In the genomic region with DNA sequence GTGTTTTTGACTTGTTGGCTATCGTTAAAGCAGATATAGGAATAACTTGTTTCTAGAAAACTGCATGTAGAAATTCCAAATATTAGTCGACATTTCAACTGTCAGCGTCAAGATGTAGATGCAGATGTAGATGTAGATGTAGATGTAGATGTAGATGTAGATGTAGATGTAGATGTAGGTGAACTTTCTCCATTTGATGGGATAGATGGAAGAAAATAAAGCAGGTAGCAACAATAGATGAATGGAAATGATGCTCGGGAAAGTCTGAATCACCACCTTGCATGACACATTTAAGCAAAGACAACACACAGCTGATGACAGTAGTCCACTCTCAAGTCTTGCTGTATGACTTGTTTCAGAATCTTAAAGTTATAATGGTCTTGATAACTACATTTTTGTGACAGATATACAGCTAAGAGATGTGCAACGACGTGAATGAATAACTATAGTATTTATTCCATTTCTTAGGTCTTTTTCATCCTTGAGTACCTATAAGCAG, we compare ENCODE assay signal across 32 cellular contexts. TPM values are rescaled to one million over a fixed set of nuclear protein-coding genes. Genes with fewer than 3 reads are reported as not detected.
DNase-seq lines count a peak whose midpoint lies in the region; ATAC-seq, FAIRE-seq and TF ChIP-seq lines count a peak whose summit lies in the region.
"Had no signal": no experiment of that assay in that cellular context is flagged by ENCODE, and none has a peak within 500 bp of the region (broad histone marks: within the 10 kb centered on the region; RNA-seq: fewer than 3 reads in every experiment).

No MANE protein-coding gene starts in this region.

- peak overlapping the region; percentile 13 for H3K27ac Mint-ChIP-seq in activated CD4-positive, alpha-beta T cell treated with anti-CD3 and anti-CD28 coated beads, Interleukin-2, amount 10 ng/mL, durations not matched to agents 24 days and 14 days
- H3K27ac Mint-ChIP-seq in T-helper 17 cell, result peak overlapping the region; percentile 60
- H3K27ac Mint-ChIP-seq: activated CD4-positive, alpha-beta T cell treated with anti-CD3 and anti-CD28 coated beads, Interleukin-2, amount 10 ng/mL, durations not matched to agents 7 days and 5 days; IgD-negative memory B cell; natural killer cell had no signal

- peaks cover 5% of the 10 kb centered on the region for H3K4me1 Mint-ChIP-seq in activated CD4-positive, alpha-beta T cell treated with anti-CD3 and anti-CD28 coated beads, Interleukin-2, amount 10 ng/mL, durations not matched to agents 24 days and 14 days
- peaks cover 4% of the 10 kb centered on the region for H3K4me1 Mint-ChIP-seq in T-helper 17 cell
- H3K4me1 Mint-ChIP-seq: activated CD4-positive, alpha-beta T cell treated with anti-CD3 and anti-CD28 coated beads, Interleukin-2, amount 10 ng/mL, durations not matched to agents 7 days and 5 days had no signal

- TF ChIP-seq POLR2A in spleen (IDR thresholded peaks at IDR 0.05), result no peak

- 81 to 82% methylated on average over 6 of the region's 6 CpGs for WGBS in pancreas, 2 donors
- WGBS in spleen, 5 donors, result 95 to 99% (median 96%) methylated on average over 6 of the region's 6 CpGs

- peaks cover 0 to 53% (median 12%) of the 10 kb centered on the region in 3 donors for H3K36me3 ChIP-seq in pancreas
- H3K36me3 ChIP-seq in spleen, result peaks cover 0 to 100% (median 69%) of the 10 kb centered on the region in 6 donors

- no peaks in the 10 kb centered on the region for H3K9me3 Mint-ChIP-seq in activated CD4-positive, alpha-beta T cell treated with anti-CD3 and anti-CD28 coated beads, Interleukin-2, amount 10 ng/mL, durations not matched to agents 24 days and 14 days
- H3K9me3 Mint-ChIP-seq: activated CD4-positive, alpha-beta T cell treated with anti-CD3 and anti-CD28 coated beads, Interleukin-2, amount 10 ng/mL, durations not matched to agents 7 days and 5 days; IgD-negative memory B cell; natural killer cell had no signal

- no peak for FAIRE-seq in pancreas (lab: Jason Lieb, UNC)
- FAIRE-seq: G401.6 had no signal

- intact Hi-C loops in activated CD4-positive, alpha-beta T cell treated with anti-CD3 and anti-CD28 coated beads, Interleukin-2, amount 10 ng/mL, durations not matched to agents 24 days and 14 days (cut with micrococcal nuclease), result loop anchor here (5.0 to 10.0 kb wide), 3 partner anchors 202 to 432 kb away; no protein-coding TSS in a partner anchor
- intact Hi-C loops in pancreas (cut with DNase I) (loop anchor here (5.0 to 10.0 kb wide), 2 partner anchors 502 to 509 kb away; no protein-coding TSS in a partner anchor), spleen (cut with DNase I; ENCODE audit: low total_unique reads) (loop anchor here (10.0 kb wide), 1 partner anchor 429 kb away; no protein-coding TSS in a partner anchor)

- H3K27me3 ChIP-seq in pancreas (no peaks in the 10 kb centered on the region), spleen (replicated peaks in 1 of 7) (no peaks in the 10 kb centered on the region)
- H3K27me3 ChIP-seq: Peyer's patch, sigmoid colon, transverse colon had no signal

- ATAC-seq in T-helper 17 cell (no peak), HG03565 (IDR thresholded peaks at IDR 0.05; ENCODE audit: unreplicated experiment) (no peak), pancreas (no peak)
- ATAC-seq: left colon, mucosa of descending colon, natural killer cell, psoas muscle had no signal

- TF ChIP-seq CTCF in epithelial cell of esophagus (IDR thresholded peaks at IDR 0.05; ENCODE audit: insufficient read depth, low read depth, low read length, missing control alignments), result no peak
- no peak for TF ChIP-seq CTCF in pancreas (IDR thresholded peaks at IDR 0.05)
- no peak for TF ChIP-seq CTCF in spleen (IDR thresholded peaks at IDR 0.05 in 8 of 11, conservative IDR thresholded peaks at IDR 0.05 in 3 of 11)

- H3K4me3 ChIP-seq in epithelial cell of esophagus (ENCODE audit: low read length) (no peak overlapping the region), pancreas (no peak overlapping the region), spleen (no peak overlapping the region)
- H3K4me3 ChIP-seq: mucosa of descending colon, Peyer's patch, psoas muscle, sigmoid colon, transverse colon had no signal

- no peak overlapping the region for H3K4me3 Mint-ChIP-seq in activated CD4-positive, alpha-beta T cell treated with anti-CD3 and anti-CD28 coated beads, Interleukin-2, amount 10 ng/mL, durations not matched to agents 24 days and 14 days
- H3K4me3 Mint-ChIP-seq in T-helper 17 cell, result no peak overlapping the region
- H3K4me3 Mint-ChIP-seq: activated CD4-positive, alpha-beta T cell treated with anti-CD3 and anti-CD28 coated beads, Interleukin-2, amount 10 ng/mL, durations not matched to agents 7 days and 5 days; IgD-negative memory B cell; natural killer cell had no signal

- H3K4me1 ChIP-seq in pancreas (no peaks in the 10 kb centered on the region), spleen (peaks cover 0 to 4% (median 0%) of the 10 kb centered on the region in 6 donors)
- H3K4me1 ChIP-seq: Caco-2, Peyer's patch, psoas muscle had no signal

- H3K9me3 ChIP-seq in T-helper 17 cell (ENCODE audit: control insufficient read depth, low read length, poor library complexity, severe bottlenecking) (peaks cover 2% of the 10 kb centered on the region), pancreas (no peaks in the 10 kb centered on the region), spleen (peaks cover 0 to under 1% (median under 1%) of the 10 kb centered on the region in 8 donors)
- H3K9me3 ChIP-seq: mucosa of descending colon, Peyer's patch, psoas muscle, sigmoid colon, transverse colon had no signal

- H3K36me3 Mint-ChIP-seq in activated CD4-positive, alpha-beta T cell treated with anti-CD3 and anti-CD28 coated beads, Interleukin-2, amount 10 ng/mL, durations not matched to agents 24 days and 14 days (ENCODE audit: low read depth), result peaks cover 68% of the 10 kb centered on the region
- H3K36me3 Mint-ChIP-seq in T-helper 17 cell (ENCODE audit: low read depth), result peaks cover 10% of the 10 kb centered on the region

- no peaks in the 10 kb centered on the region for H3K27me3 Mint-ChIP-seq in activated CD4-positive, alpha-beta T cell treated with anti-CD3 and anti-CD28 coated beads, Interleukin-2, amount 10 ng/mL, durations not matched to agents 24 days and 14 days
- H3K27me3 Mint-ChIP-seq in T-helper 17 cell, result no peaks in the 10 kb centered on the region
- H3K27me3 Mint-ChIP-seq: activated CD4-positive, alpha-beta T cell treated with anti-CD3 and anti-CD28 coated beads, Interleukin-2, amount 10 ng/mL, durations not matched to agents 7 days and 5 days; IgD-negative memory B cell had no signal

- H3K27ac ChIP-seq in pancreas (no peak overlapping the region), spleen (no peak overlapping the region)
- H3K27ac ChIP-seq: C4-2B, epithelial cell of prostate, Peyer's patch, psoas muscle, sigmoid colon, transverse colon had no signal

- no peak for DNase-seq in activated CD4-positive, alpha-beta T cell treated with anti-CD3 and anti-CD28 coated beads, Interleukin-2, amount 10 ng/mL, durations not matched to agents 24 days and 14 days
- DNase-seq in activated CD4-positive, alpha-beta T cell treated with anti-CD3 and anti-CD28 coated beads, Interleukin-2, amount 50 U/mL, for 1 hour, result no peak
- DNase-seq in ELR (ENCODE audit: low read depth) (peak; percentile 33), T-helper 17 cell (no peak), epithelial cell of esophagus (ENCODE audit: low read depth) (peak; percentile 56), pancreas (no peak), spleen (no peak)
- DNase-seq: 8988T; activated CD4-positive, alpha-beta T cell treated with anti-CD3 and anti-CD28 coated beads, Interleukin-2, amount 10 ng/mL, durations not matched to agents 7 days and 5 days; activated CD8-positive, alpha-beta memory T cell treated with anti-CD3 and anti-CD28 coated beads, Interleukin-2, amount 50 U/mL, for 48 hours; activated gamma-delta T cell; Caco-2; effector CD4-positive, alpha-beta T cell; hypothalamus; left colon; mucosa of descending colon; natural killer cell; NCI-H1048; NCI-H446; NCI-H774; nucleus accumbens; Peyer's patch; psoas muscle; SIG-M5; sigmoid colon; stimulated activated CD4-positive, alpha-beta T cell treated with anti-CD3 and anti-CD28 coated beads, Interleukin-4, amount 100 ng/mL, for 1 hour; transverse colon had no signal

RNA-seq across cellular contexts. Expression of a gene that starts 53.5 kb away (rescaled TPM):
- total RNA-seq in activated CD4-positive, alpha-beta T cell treated with anti-CD3 and anti-CD28 coated beads, Interleukin-2, amount 10 ng/mL, durations not matched to agents 24 days and 14 days, result 275 and 295 TPM in 2 replicates
- total RNA-seq in T-helper 17 cell, result 100 to 1,000 TPM; 201 to 208 TPM
- 100 to 1,000 TPM; 206 to 308 (median 258) TPM for total RNA-seq in pancreas
- polyA plus RNA-seq in pancreas, result 100 to 1,000 TPM in 1 of 2 donors, 10 to 100 TPM in 1; 84.1 to 132 TPM
- 100 to 1,000 TPM in 6 of 7 donors, 10 to 100 TPM in 1; 99.5 to 173 (median 139) TPM for total RNA-seq in spleen
- 10 to 100 TPM; 61.7 to 76.4 (median 68.5) TPM for polyA plus RNA-seq in spleen

Comparison
In these comparisons a context has a peak if more than half of its experiments do, and no peak if none do; other contexts are left out.
1. DNase-seq: peak in ELR (single experiment) and epithelial cell of esophagus (single experiment); none in activated CD4-positive, alpha-beta T cell treated with anti-CD3 and anti-CD28 coated beads, Interleukin-2, amount 10 ng/mL, durations not matched to agents 24 days and 14 days (single experiment), activated CD4-positive, alpha-beta T cell treated with anti-CD3 and anti-CD28 coated beads, Interleukin-2, amount 50 U/mL, for 1 hour (single experiment), T-helper 17 cell (0 of 3), pancreas (0 of 6) and spleen (single experiment).